Comparison of ENCODE assay signal across 20 cellular contexts in the genomic region with DNA sequence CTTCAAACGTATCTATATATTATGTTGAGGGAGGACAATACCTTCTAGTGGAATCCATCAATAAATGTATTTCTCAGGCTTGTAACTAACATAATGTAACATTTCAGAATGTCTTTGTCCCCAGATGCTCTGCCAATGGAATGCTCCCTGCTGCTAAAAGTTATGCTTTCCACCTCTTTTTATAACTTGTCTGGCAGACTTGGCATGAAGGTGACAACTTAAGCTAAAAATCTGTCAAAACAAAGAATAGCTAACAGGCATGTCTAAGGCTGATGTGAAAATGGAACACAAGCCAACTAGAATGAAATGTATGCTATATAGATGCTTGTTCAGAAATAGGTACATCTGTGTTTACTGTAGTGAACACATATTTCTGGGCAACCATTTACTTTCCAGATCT.
A peak's percentile ranks its signal among the peaks of the same experiment; 100 is the strongest.
DNase-seq lines count a peak whose midpoint lies in the region; FAIRE-seq and TF ChIP-seq lines count a peak whose summit lies in the region.
"Had no signal": no experiment of that assay in that cellular context is flagged by ENCODE, and none has a peak within 500 bp of the region (broad histone marks: within the 10 kb centered on the region; RNA-seq: fewer than 3 reads in every experiment).

No MANE protein-coding gene starts in this region.

- H3K27ac ChIP-seq in neural cell (ENCODE audit: low read length) = no peak overlapping the region
- no peak overlapping the region for H3K27ac ChIP-seq in esophagus muscularis mucosa (replicated peaks in 1 of 4)
- H3K27ac ChIP-seq: 22Rv1; A549; BLaER1 treated with 17β-estradiol and CSF1 and Interleukin-3, amounts not matched to agents 10 nM and 100 nM; C4-2B had no signal

- no peak for TF ChIP-seq POLR2A in H54 (IDR thresholded peaks at IDR 0.05; ENCODE audit: low read depth, low read length)
- no peak for TF ChIP-seq POLR2A in esophagus muscularis mucosa (IDR thresholded peaks at IDR 0.05; ENCODE audit: low read depth)

- TF ChIP-seq RAD21 in neural cell (conservative IDR thresholded peaks at IDR 0.05) = peak; percentile 38

- no peak for FAIRE-seq in H54 (lab: Jason Lieb, UNC)
- FAIRE-seq: A549, D721Med, G401.6, GM12891, GM19239 had no signal

- H3K4me2 ChIP-seq in neural cell (ENCODE audit: low read length) = no peak overlapping the region
- H3K4me2 ChIP-seq: A549; BLaER1 treated with 17β-estradiol and CSF1 and Interleukin-3, amounts not matched to agents 10 nM and 100 nM had no signal

- H3K4me1 ChIP-seq in esophagus muscularis mucosa = no peaks in the 10 kb centered on the region
- H3K4me1 ChIP-seq: A549; BLaER1 treated with 17β-estradiol and CSF1 and Interleukin-3, amounts not matched to agents 10 nM and 100 nM; Caco-2 had no signal

- TF ChIP-seq CTCF in neural cell (IDR thresholded peaks at IDR 0.05; ENCODE audit: poor library complexity, severe bottlenecking) (no peak), esophagus muscularis mucosa (IDR thresholded peaks at IDR 0.05) (no peak)

- H3F3A ChIP-seq in neural cell (ENCODE audit: insufficient read depth, low read length, poor library complexity, severe bottlenecking) = peaks cover 5% of the 10 kb centered on the region

- no peaks in the 10 kb centered on the region for H3K9me3 ChIP-seq in neural cell (ENCODE audit: low read length)
- H3K9me3 ChIP-seq in esophagus muscularis mucosa = no peaks in the 10 kb centered on the region
- H3K9me3 ChIP-seq: A549; BLaER1 treated with 17β-estradiol and CSF1 and Interleukin-3, amounts not matched to agents 10 nM and 100 nM; Caco-2 had no signal

- 61% methylated on average over 1 of the region's 1 CpG for WGBS in esophagus muscularis mucosa

- no peaks in the 10 kb centered on the region for H3K9me2 ChIP-seq in neural cell (ENCODE audit: insufficient read depth, low read length)

- intact Hi-C loops in esophagus muscularis mucosa (cut with DNase I) = no loop called here

- H3K79me2 ChIP-seq in neural cell (replicated peaks; ENCODE audit: insufficient read depth, low read length) = no peaks in the 10 kb centered on the region

- H2AFZ ChIP-seq in neural cell (ENCODE audit: low read depth, low read length) = no peak overlapping the region

- no peaks in the 10 kb centered on the region for H4K20me1 ChIP-seq in neural cell (ENCODE audit: insufficient read depth)
- H4K20me1 ChIP-seq: BLaER1 treated with 17β-estradiol and CSF1 and Interleukin-3, amounts not matched to agents 10 nM and 100 nM had no signal

- TF ChIP-seq EP300 in neural cell (conservative IDR thresholded peaks at IDR 0.05; ENCODE audit: poor library complexity, severe bottlenecking) (peak; percentile 100), esophagus muscularis mucosa (IDR thresholded peaks at IDR 0.05) (no peak)

- H3K9ac ChIP-seq in neural cell (ENCODE audit: low read length) = no peak overlapping the region
- H3K9ac ChIP-seq: BLaER1 treated with 17β-estradiol and CSF1 and Interleukin-3, amounts not matched to agents 10 nM and 100 nM had no signal

- H3K4me3 ChIP-seq in neural cell (ENCODE audit: low read length) (no peak overlapping the region), esophagus muscularis mucosa (no peak overlapping the region)
- H3K4me3 ChIP-seq: A549; BLaER1 treated with 17β-estradiol and CSF1 and Interleukin-3, amounts not matched to agents 10 nM and 100 nM had no signal

- peaks cover 14% of the 10 kb centered on the region for H3K27me3 ChIP-seq in neural cell (ENCODE audit: insufficient read depth, low read depth, low read length)
- no peaks in the 10 kb centered on the region for H3K27me3 ChIP-seq in esophagus muscularis mucosa
- H3K27me3 ChIP-seq: BLaER1 treated with 17β-estradiol and CSF1 and Interleukin-3, amounts not matched to agents 10 nM and 100 nM had no signal

- no peaks in the 10 kb centered on the region for H3K36me3 ChIP-seq in neural cell (ENCODE audit: insufficient read depth, low read length)
- no peaks in the 10 kb centered on the region for H3K36me3 ChIP-seq in esophagus muscularis mucosa
- H3K36me3 ChIP-seq: BLaER1 treated with 17β-estradiol and CSF1 and Interleukin-3, amounts not matched to agents 10 nM and 100 nM had no signal

- DNase-seq in NCI-H446 treated with DMSO at 0.1 percent for 48 hours (lab: John Stamatoyannopoulos, UW) = peak; percentile 69
- DNase-seq in putamen (ENCODE audit: low spot score) = peak; percentile 45
- DNase-seq in H54 (ENCODE audit: insufficient read length, low spot score) = no peak
- DNase-seq in esophagus muscularis mucosa (ENCODE audit: extremely low spot score) = no peak
- DNase-seq: AML-193; Caco-2; Calu3; CD4-positive, alpha-beta T cell; CD8-positive, alpha-beta T cell; DMS79 treated with DMSO at 0.1 percent for 48 hours; GF-D8 had no signal

TF ChIP-seq in neural cell, 6 proteins besides CTCF, POLR2A, EP300 and RAD21:
- TF ChIP-seq EZH2 (IDR thresholded peaks at IDR 0.05; ENCODE audit: borderline replicate concordance, insufficient read depth, low read length, poor library complexity, severe bottlenecking) (no peak), POLR2AphosphoS5 (IDR thresholded peaks at IDR 0.05) (peak; percentile 100), SMC3 (conservative IDR thresholded peaks at IDR 0.05; ENCODE audit: poor library complexity) (peak; percentile 32), TAF1 (IDR thresholded peaks at IDR 0.05; ENCODE audit: low read depth) (no peak), MXI1 (conservative IDR thresholded peaks at IDR 0.05; ENCODE audit: poor library complexity, severe bottlenecking) (peak; percentile 41)
- TF ChIP-seq, protein P1, sequence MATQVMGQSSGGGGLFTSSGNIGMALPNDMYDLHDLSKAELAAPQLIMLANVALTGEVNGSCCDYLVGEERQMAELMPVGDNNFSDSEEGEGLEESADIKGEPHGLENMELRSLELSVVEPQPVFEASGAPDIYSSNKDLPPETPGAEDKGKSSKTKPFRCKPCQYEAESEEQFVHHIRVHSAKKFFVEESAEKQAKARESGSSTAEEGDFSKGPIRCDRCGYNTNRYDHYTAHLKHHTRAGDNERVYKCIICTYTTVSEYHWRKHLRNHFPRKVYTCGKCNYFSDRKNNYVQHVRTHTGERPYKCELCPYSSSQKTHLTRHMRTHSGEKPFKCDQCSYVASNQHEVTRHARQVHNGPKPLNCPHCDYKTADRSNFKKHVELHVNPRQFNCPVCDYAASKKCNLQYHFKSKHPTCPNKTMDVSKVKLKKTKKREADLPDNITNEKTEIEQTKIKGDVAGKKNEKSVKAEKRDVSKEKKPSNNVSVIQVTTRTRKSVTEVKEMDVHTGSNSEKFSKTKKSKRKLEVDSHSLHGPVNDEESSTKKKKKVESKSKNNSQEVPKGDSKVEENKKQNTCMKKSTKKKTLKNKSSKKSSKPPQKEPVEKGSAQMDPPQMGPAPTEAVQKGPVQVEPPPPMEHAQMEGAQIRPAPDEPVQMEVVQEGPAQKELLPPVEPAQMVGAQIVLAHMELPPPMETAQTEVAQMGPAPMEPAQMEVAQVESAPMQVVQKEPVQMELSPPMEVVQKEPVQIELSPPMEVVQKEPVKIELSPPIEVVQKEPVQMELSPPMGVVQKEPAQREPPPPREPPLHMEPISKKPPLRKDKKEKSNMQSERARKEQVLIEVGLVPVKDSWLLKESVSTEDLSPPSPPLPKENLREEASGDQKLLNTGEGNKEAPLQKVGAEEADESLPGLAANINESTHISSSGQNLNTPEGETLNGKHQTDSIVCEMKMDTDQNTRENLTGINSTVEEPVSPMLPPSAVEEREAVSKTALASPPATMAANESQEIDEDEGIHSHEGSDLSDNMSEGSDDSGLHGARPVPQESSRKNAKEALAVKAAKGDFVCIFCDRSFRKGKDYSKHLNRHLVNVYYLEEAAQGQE (IDR thresholded peaks at IDR 0.05; ENCODE audit: borderline replicate concordance) = peak; percentile 94

Comparison
In these comparisons a context has a peak if more than half of its experiments do, and no peak if none do; other contexts are left out.
1. DNase-seq: peak in NCI-H446 treated with DMSO at 0.1 percent for 48 hours (single experiment) and putamen (single experiment); none in H54 (single experiment) and esophagus muscularis mucosa (single experiment).